In genomic region chr10:87621440-87621839, GRCh38 we compare ENCODE assay signal across 1 cellular context. TPM values are rescaled to one million over a fixed set of nuclear protein-coding genes. Genes with fewer than 3 reads are reported as not detected.
"Had no signal": no experiment of that assay in that cellular context is flagged by ENCODE, and none has a peak within 500 bp of the region (broad histone marks: within the 10 kb centered on the region; RNA-seq: fewer than 3 reads in every experiment).

No MANE protein-coding gene starts in this region.

RNA-seq across cellular contexts. Expression of gene PAPSS2, which starts 38.2 kb away (rescaled TPM):
- total RNA-seq: OCI-LY7 had no signal
